In genomic region chr7:117975436-117975835, GRCh38 we compare ENCODE assay signal across 19 cellular contexts.
"Had no signal": no experiment of that assay in that cellular context is flagged by ENCODE, and none has a peak within 500 bp of the region (broad histone marks: within the 10 kb centered on the region; RNA-seq: fewer than 3 reads in every experiment).

No MANE protein-coding gene starts in this region.

- H3K4me3 ChIP-seq: psoas muscle, right lobe of liver, spleen, thyroid gland had no signal

- H3K36me3 Mint-ChIP-seq: immature natural killer cell; naive B cell; stimulated activated naive B cell treated with anti-CD40 and anti-IgM and Interleukin-4, amounts not matched to agents 10 μg/mL and 1 μg/mL and 100 μg/mL, for 72 hours; type B pancreatic cell had no signal

- H3K9me3 ChIP-seq: neutrophil, psoas muscle, right lobe of liver, thyroid gland had no signal

- DNase-seq: effector memory CD8-positive, alpha-beta T cell; immature natural killer cell; kidney; left colon; mesendoderm; naive B cell; psoas muscle; retina; right lobe of liver; spleen; stimulated activated CD4-positive, alpha-beta T cell treated with anti-CD3 and anti-CD28 coated beads, Interleukin-15, amount 100 ng/mL, for 24 hours; stimulated activated CD4-positive, alpha-beta T cell treated with anti-CD3 and anti-CD28 coated beads, Interleukin-1b, Interleukin-23, amount 100 ng/mL, for 48 hours; stimulated activated CD4-positive, alpha-beta T cell treated with anti-CD3 and anti-CD28 coated beads, Interleukin-4, amount 100 ng/mL, for 24 hours; stimulated activated naive B cell treated with anti-CD40 and anti-IgM and Interleukin-4, amounts not matched to agents 10 μg/mL and 1 μg/mL and 100 μg/mL, for 72 hours; stimulated activated naive CD8-positive, alpha-beta T cell treated with anti-CD3 and anti-CD28 coated beads, Interleukin-15, amount 100 ng/mL, for 72 hours; thyroid gland had no signal

- H3K36me3 ChIP-seq: neutrophil, right lobe of liver, spleen, thyroid gland had no signal

- H3K27ac ChIP-seq: neutrophil, psoas muscle, right lobe of liver, spleen, thyroid gland had no signal

- H3K27ac Mint-ChIP-seq: dendritic cell treated with granulocyte-macrophage colony-stimulating factor and Interleukin-4, amounts not matched to agents 40 ng/mL and 50 ng/mL, for 4 days; effector memory CD8-positive, alpha-beta T cell; immature natural killer cell; naive B cell; stimulated activated naive B cell treated with anti-CD40 and anti-IgM and Interleukin-4, amounts not matched to agents 10 μg/mL and 1 μg/mL and 100 μg/mL, for 72 hours; stimulated activated naive CD8-positive, alpha-beta T cell treated with anti-CD3 and anti-CD28 coated beads, Interleukin-15, amount 100 ng/mL, for 72 hours; type B pancreatic cell had no signal

- H3K4me1 ChIP-seq: psoas muscle, right lobe of liver, spleen, thyroid gland had no signal

- H3K4me3 Mint-ChIP-seq: dendritic cell treated with granulocyte-macrophage colony-stimulating factor and Interleukin-4, amounts not matched to agents 40 ng/mL and 50 ng/mL, for 4 days; effector memory CD8-positive, alpha-beta T cell; immature natural killer cell; naive B cell; stimulated activated naive B cell treated with anti-CD40 and anti-IgM and Interleukin-4, amounts not matched to agents 10 μg/mL and 1 μg/mL and 100 μg/mL, for 72 hours; stimulated activated naive CD8-positive, alpha-beta T cell treated with anti-CD3 and anti-CD28 coated beads, Interleukin-15, amount 100 ng/mL, for 72 hours; type B pancreatic cell had no signal

- H3K27me3 ChIP-seq: neutrophil, right lobe of liver, spleen, thyroid gland had no signal

- ATAC-seq: effector memory CD8-positive, alpha-beta T cell; left colon; psoas muscle; stimulated activated naive B cell treated with anti-CD40 and anti-IgM and Interleukin-4, amounts not matched to agents 10 μg/mL and 1 μg/mL and 100 μg/mL, for 72 hours; stimulated activated naive CD8-positive, alpha-beta T cell treated with anti-CD3 and anti-CD28 coated beads, Interleukin-15, amount 100 ng/mL, for 72 hours had no signal

- H3K4me1 Mint-ChIP-seq: immature natural killer cell; naive B cell; stimulated activated naive B cell treated with anti-CD40 and anti-IgM and Interleukin-4, amounts not matched to agents 10 μg/mL and 1 μg/mL and 100 μg/mL, for 72 hours; stimulated activated naive CD8-positive, alpha-beta T cell treated with anti-CD3 and anti-CD28 coated beads, Interleukin-15, amount 100 ng/mL, for 72 hours had no signal

- H3K9me3 Mint-ChIP-seq: dendritic cell treated with granulocyte-macrophage colony-stimulating factor and Interleukin-4, amounts not matched to agents 40 ng/mL and 50 ng/mL, for 4 days; effector memory CD8-positive, alpha-beta T cell; stimulated activated naive CD8-positive, alpha-beta T cell treated with anti-CD3 and anti-CD28 coated beads, Interleukin-15, amount 100 ng/mL, for 72 hours; type B pancreatic cell had no signal
